In genomic region chr17:60036796-60037677, GRCh38 we compare ENCODE assay signal across 1 cellular context.
A peak's percentile ranks its signal among the peaks of the same experiment; 100 is the strongest.
TF ChIP-seq lines count a peak whose summit lies in the region.

No MANE protein-coding gene starts in this region.

TF ChIP-seq in HepG2, 621 proteins besides CTCF, POLR2A, EP300 and RAD21 (continued from another document and continues in another):
- TF ChIP-seq, protein P1, sequence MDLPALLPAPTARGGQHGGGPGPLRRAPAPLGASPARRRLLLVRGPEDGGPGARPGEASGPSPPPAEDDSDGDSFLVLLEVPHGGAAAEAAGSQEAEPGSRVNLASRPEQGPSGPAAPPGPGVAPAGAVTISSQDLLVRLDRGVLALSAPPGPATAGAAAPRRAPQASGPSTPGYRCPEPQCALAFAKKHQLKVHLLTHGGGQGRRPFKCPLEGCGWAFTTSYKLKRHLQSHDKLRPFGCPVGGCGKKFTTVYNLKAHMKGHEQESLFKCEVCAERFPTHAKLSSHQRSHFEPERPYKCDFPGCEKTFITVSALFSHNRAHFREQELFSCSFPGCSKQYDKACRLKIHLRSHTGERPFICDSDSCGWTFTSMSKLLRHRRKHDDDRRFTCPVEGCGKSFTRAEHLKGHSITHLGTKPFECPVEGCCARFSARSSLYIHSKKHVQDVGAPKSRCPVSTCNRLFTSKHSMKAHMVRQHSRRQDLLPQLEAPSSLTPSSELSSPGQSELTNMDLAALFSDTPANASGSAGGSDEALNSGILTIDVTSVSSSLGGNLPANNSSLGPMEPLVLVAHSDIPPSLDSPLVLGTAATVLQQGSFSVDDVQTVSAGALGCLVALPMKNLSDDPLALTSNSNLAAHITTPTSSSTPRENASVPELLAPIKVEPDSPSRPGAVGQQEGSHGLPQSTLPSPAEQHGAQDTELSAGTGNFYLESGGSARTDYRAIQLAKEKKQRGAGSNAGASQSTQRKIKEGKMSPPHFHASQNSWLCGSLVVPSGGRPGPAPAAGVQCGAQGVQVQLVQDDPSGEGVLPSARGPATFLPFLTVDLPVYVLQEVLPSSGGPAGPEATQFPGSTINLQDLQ (CRISPR knock-in tag; IDR thresholded peaks at IDR 0.05), result no peak
- peak; percentile 87 for TF ChIP-seq ZNF350 (CRISPR knock-in tag; IDR thresholded peaks at IDR 0.05; ENCODE audit: borderline replicate concordance, low read depth)
- peak; percentile 60; the same call in 1 of the 2 replicates for TF ChIP-seq GATAD2A (CRISPR knock-in tag; IDR thresholded peaks at IDR 0.05)
- TF ChIP-seq FOXA1 (IDR thresholded peaks at IDR 0.05), result no peak
- 0 out of 2 replicates have a peak, but pooled peaks have one; percentile 24 for TF ChIP-seq FOXA1 (CRISPR knock-in tag; IDR thresholded peaks at IDR 0.05)
- peak; percentile 57; the same call in 1 of the 2 replicates for TF ChIP-seq ZBTB33 (CRISPR knock-in tag; IDR thresholded peaks at IDR 0.05)
- TF ChIP-seq ZNF792 (CRISPR knock-in tag; IDR thresholded peaks at IDR 0.05), result peak; percentile 67; the same call in 1 of the 2 replicates
- TF ChIP-seq ZNF569 (CRISPR knock-in tag; IDR thresholded peaks at IDR 0.05; ENCODE audit: borderline replicate concordance), result no peak
- no peak for TF ChIP-seq NR2F1 (CRISPR knock-in tag; IDR thresholded peaks at IDR 0.05)
- peak; percentile 65; the same call in 1 of the 2 replicates for TF ChIP-seq MYC (CRISPR knock-in tag; IDR thresholded peaks at IDR 0.05; ENCODE audit: borderline replicate concordance)
- peak; percentile 83; the same call in 1 of the 2 replicates for TF ChIP-seq ZNF598 (CRISPR knock-in tag; IDR thresholded peaks at IDR 0.05; ENCODE audit: borderline replicate concordance)
- no peak for TF ChIP-seq RELA (CRISPR knock-in tag; IDR thresholded peaks at IDR 0.05)
- TF ChIP-seq DPF2 (CRISPR knock-in tag; IDR thresholded peaks at IDR 0.05; ENCODE audit: borderline replicate concordance, low read depth), result no peak
- peak; percentile 72 for TF ChIP-seq HDAC2 (CRISPR knock-in tag; IDR thresholded peaks at IDR 0.05)
- no peak; the same call in 1 of the 2 replicates for TF ChIP-seq WIZ (CRISPR knock-in tag; IDR thresholded peaks at IDR 0.05)
- no peak; the same call in 1 of the 2 replicates for TF ChIP-seq ZBTB25 (CRISPR knock-in tag; IDR thresholded peaks at IDR 0.05)
- TF ChIP-seq, protein P2, sequence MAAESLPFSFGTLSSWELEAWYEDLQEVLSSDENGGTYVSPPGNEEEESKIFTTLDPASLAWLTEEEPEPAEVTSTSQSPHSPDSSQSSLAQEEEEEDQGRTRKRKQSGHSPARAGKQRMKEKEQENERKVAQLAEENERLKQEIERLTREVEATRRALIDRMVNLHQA (CRISPR knock-in tag; IDR thresholded peaks at IDR 0.05), result no peak
- no peak for TF ChIP-seq ZNF605 (CRISPR knock-in tag; IDR thresholded peaks at IDR 0.05)
- peak; percentile 59; the same call in 1 of the 2 replicates for TF ChIP-seq ZNF766 (CRISPR knock-in tag; IDR thresholded peaks at IDR 0.05; ENCODE audit: borderline replicate concordance)
- TF ChIP-seq TAF15 (IDR thresholded peaks at IDR 0.05; ENCODE audit: low read depth, low read length, poor library complexity, severe bottlenecking), result no peak
- TF ChIP-seq, protein P3, sequence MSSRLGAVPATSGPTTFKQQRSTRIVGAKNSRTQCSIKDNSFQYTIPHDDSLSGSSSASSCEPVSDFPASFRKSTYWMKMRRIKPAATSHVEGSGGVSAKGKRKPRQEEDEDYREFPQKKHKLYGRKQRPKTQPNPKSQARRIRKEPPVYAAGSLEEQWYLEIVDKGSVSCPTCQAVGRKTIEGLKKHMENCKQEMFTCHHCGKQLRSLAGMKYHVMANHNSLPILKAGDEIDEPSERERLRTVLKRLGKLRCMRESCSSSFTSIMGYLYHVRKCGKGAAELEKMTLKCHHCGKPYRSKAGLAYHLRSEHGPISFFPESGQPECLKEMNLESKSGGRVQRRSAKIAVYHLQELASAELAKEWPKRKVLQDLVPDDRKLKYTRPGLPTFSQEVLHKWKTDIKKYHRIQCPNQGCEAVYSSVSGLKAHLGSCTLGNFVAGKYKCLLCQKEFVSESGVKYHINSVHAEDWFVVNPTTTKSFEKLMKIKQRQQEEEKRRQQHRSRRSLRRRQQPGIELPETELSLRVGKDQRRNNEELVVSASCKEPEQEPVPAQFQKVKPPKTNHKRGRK (CRISPR knock-in tag; IDR thresholded peaks at IDR 0.05), result no peak
- TF ChIP-seq RFX3 (CRISPR knock-in tag; IDR thresholded peaks at IDR 0.05), result no peak
- TF ChIP-seq, protein P4, sequence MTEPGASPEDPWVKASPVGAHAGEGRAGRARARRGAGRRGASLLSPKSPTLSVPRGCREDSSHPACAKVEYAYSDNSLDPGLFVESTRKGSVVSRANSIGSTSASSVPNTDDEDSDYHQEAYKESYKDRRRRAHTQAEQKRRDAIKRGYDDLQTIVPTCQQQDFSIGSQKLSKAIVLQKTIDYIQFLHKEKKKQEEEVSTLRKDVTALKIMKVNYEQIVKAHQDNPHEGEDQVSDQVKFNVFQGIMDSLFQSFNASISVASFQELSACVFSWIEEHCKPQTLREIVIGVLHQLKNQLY (CRISPR knock-in tag; IDR thresholded peaks at IDR 0.05), result no peak
- TF ChIP-seq SIN3B (IDR thresholded peaks at IDR 0.05; ENCODE audit: low read length), result no peak
- TF ChIP-seq ATF1 (CRISPR knock-in tag; IDR thresholded peaks at IDR 0.05), result no peak
- no peak for TF ChIP-seq ATF6 (CRISPR knock-in tag; conservative IDR thresholded peaks at IDR 0.05)
- TF ChIP-seq, protein P5, sequence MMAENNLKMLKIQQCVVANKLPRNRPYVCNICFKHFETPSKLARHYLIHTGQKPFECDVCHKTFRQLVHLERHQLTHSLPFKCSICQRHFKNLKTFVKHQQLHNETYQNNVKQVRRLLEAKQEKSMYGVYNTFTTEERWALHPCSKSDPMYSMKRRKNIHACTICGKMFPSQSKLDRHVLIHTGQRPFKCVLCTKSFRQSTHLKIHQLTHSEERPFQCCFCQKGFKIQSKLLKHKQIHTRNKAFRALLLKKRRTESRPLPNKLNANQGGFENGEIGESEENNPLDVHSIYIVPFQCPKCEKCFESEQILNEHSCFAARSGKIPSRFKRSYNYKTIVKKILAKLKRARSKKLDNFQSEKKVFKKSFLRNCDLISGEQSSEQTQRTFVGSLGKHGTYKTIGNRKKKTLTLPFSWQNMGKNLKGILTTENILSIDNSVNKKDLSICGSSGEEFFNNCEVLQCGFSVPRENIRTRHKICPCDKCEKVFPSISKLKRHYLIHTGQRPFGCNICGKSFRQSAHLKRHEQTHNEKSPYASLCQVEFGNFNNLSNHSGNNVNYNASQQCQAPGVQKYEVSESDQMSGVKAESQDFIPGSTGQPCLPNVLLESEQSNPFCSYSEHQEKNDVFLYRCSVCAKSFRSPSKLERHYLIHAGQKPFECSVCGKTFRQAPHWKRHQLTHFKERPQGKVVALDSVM (CRISPR knock-in tag; IDR thresholded peaks at IDR 0.05), result peak; percentile 58; the same call in 1 of the 2 replicates
- TF ChIP-seq ZNF431 (CRISPR knock-in tag; IDR thresholded peaks at IDR 0.05; ENCODE audit: borderline replicate concordance, low read depth), result no peak
- no peak for TF ChIP-seq ASH2L (IDR thresholded peaks at IDR 0.05; ENCODE audit: insufficient read length, low read depth, low read length)
- TF ChIP-seq ZNF552 (CRISPR knock-in tag; IDR thresholded peaks at IDR 0.05; ENCODE audit: borderline replicate concordance), result no peak
- 0 out of 2 replicates have a peak, but pooled peaks have one; percentile 23 for TF ChIP-seq ZSCAN25 (CRISPR knock-in tag; IDR thresholded peaks at IDR 0.05)
- TF ChIP-seq, protein P6, sequence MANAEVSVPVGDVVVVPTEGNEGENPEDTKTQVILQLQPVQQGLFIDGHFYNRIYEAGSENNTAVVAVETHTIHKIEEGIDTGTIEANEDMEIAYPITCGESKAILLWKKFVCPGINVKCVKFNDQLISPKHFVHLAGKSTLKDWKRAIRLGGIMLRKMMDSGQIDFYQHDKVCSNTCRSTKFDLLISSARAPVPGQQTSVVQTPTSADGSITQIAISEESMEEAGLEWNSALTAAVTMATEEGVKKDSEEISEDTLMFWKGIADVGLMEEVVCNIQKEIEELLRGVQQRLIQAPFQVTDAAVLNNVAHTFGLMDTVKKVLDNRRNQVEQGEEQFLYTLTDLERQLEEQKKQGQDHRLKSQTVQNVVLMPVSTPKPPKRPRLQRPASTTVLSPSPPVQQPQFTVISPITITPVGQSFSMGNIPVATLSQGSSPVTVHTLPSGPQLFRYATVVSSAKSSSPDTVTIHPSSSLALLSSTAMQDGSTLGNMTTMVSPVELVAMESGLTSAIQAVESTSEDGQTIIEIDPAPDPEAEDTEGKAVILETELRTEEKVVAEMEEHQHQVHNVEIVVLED (CRISPR knock-in tag; IDR thresholded peaks at IDR 0.05; ENCODE audit: borderline replicate concordance), result peak; percentile 23; the same call in 1 of the 2 replicates
- no peak for TF ChIP-seq PHF5A (CRISPR knock-in tag; IDR thresholded peaks at IDR 0.05; ENCODE audit: low read depth, unreplicated experiment)
- TF ChIP-seq SIX4 (CRISPR knock-in tag; IDR thresholded peaks at IDR 0.05), result no peak
- no peak for TF ChIP-seq PCBP1 (IDR thresholded peaks at IDR 0.05; ENCODE audit: borderline replicate concordance, low read depth, low read length)
- TF ChIP-seq ZNF501 (CRISPR knock-in tag; IDR thresholded peaks at IDR 0.05), result peak; percentile 52; the same call in 1 of the 2 replicates
- no peak for TF ChIP-seq EZH2 (conservative IDR thresholded peaks at IDR 0.05; ENCODE audit: low read depth, low read length)
- no peak for TF ChIP-seq NFRKB (IDR thresholded peaks at IDR 0.05)
- no peak for TF ChIP-seq PAF1 (CRISPR knock-in tag; IDR thresholded peaks at IDR 0.05)
- TF ChIP-seq TP53 (CRISPR knock-in tag; conservative IDR thresholded peaks at IDR 0.05), result no peak
- peak; percentile 18; the same call in 1 of the 2 replicates for TF ChIP-seq FOXK1 (CRISPR knock-in tag; IDR thresholded peaks at IDR 0.05; ENCODE audit: borderline replicate concordance, low read depth)
- no peak for TF ChIP-seq ZFP82 (CRISPR knock-in tag; IDR thresholded peaks at IDR 0.05; ENCODE audit: borderline replicate concordance)
- no peak for TF ChIP-seq ZNF773 (CRISPR knock-in tag; IDR thresholded peaks at IDR 0.05; ENCODE audit: borderline replicate concordance)
- TF ChIP-seq KLF16 (CRISPR knock-in tag; IDR thresholded peaks at IDR 0.05), result peak in 1 of 2 experiments; percentile 63; a peak in 2 of 4 replicates
- no peak for TF ChIP-seq RFX5 (IDR thresholded peaks at IDR 0.05; ENCODE audit: low read depth, low read length)
- TF ChIP-seq SUZ12 (IDR thresholded peaks at IDR 0.05; ENCODE audit: low read depth, low read length), result no peak
- TF ChIP-seq TBX2 (CRISPR knock-in tag; IDR thresholded peaks at IDR 0.05; ENCODE audit: borderline replicate concordance), result peak; percentile 78
- TF ChIP-seq BRCA1 (CRISPR knock-in tag; IDR thresholded peaks at IDR 0.05), result no peak
- TF ChIP-seq KMT2B (CRISPR knock-in tag; IDR thresholded peaks at IDR 0.05), result peak; percentile 47
- no peak for TF ChIP-seq NPAS2 (CRISPR knock-in tag; IDR thresholded peaks at IDR 0.05; ENCODE audit: borderline replicate concordance)
